Comparison of ENCODE assay signal across 8 cellular contexts in the genomic region with DNA sequence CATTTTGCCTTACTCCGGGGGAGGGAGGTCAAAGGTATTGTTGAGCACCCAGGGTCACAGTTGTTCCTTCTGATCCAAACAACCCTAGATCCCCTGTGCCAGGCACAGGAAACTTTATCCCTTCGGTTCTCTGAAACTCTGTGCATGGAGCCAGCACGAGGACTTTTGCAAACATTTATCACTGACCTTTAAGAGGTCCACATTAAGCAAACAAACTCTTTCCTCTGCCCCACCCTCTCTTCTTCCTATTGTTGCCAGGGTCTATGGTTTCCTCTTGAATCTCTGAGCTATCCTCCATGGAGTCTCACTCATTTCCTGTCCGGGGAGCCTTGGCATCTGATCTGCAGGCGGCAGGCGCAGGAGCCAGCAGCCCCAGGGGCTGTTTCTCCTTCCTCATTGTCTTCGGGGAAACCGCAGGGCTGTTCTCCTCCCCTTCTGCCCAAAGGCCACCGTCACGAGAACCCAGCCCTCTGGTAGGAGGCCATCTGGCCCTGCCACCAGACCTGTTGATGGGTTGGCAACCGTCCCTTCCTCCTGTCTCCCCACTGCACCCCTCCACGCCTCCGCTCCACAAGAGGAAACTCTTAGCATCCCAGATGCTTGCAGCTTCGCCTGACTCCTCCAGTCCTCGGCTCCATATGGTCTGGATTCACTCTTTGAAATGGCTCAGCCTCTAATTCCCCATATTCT.
A peak's percentile ranks its signal among the peaks of the same experiment; 100 is the strongest.
DNase-seq lines count a peak whose midpoint lies in the region; ATAC-seq and TF ChIP-seq lines count a peak whose summit lies in the region.

No MANE protein-coding gene starts in this region.

- no peak overlapping the region for H3K27ac Mint-ChIP-seq in activated T-cell treated with anti-CD3 and anti-CD28 coated beads, Interleukin-2, amount 50 U/mL, for 24 hours

- no peaks in the 10 kb centered on the region for H4K20me1 ChIP-seq in BLaER1

- H3K27me3 Mint-ChIP-seq in activated T-cell treated with anti-CD3 and anti-CD28 coated beads, Interleukin-2, amount 50 U/mL, for 24 hours = peaks cover 30% of the 10 kb centered on the region

- TF ChIP-seq CTCF in breast epithelium (IDR thresholded peaks at IDR 0.05) (no peak), left lung (IDR thresholded peaks at IDR 0.05) (no peak), upper lobe of right lung (IDR thresholded peaks at IDR 0.05) (no peak)

- peak; percentile 64 for DNase-seq in NCI-H2029 treated with DMSO at 0.1 percent for 48 hours (lab: John Stamatoyannopoulos, UW)
- DNase-seq in breast epithelium (ENCODE audit: low spot score in 2 of 2) = peak; percentile 55 to 71
- peak; percentile 82 to 85 for DNase-seq in left lung
- DNase-seq in upper lobe of right lung = peak; percentile 83
- DNase-seq in activated T-cell treated with anti-CD3 and anti-CD28 coated beads, Interleukin-2, amount 50 U/mL, for 24 hours = no peak
- DNase-seq in NK-92 (lab: John Stamatoyannopoulos, UW; ENCODE audit: unreplicated experiment) = no peak

- peak overlapping the region; percentile 26; the same call in 1 of the 2 replicates for H3K4me3 ChIP-seq in BLaER1
- peak overlapping the region in 1 of 3 donors; percentile 39 for H3K4me3 ChIP-seq in breast epithelium
- H3K4me3 ChIP-seq in left lung = no peak overlapping the region
- H3K4me3 ChIP-seq in upper lobe of right lung = no peak overlapping the region

- ATAC-seq in left lung (peak; percentile 86), upper lobe of right lung (peak; percentile 96), GM21390 (IDR thresholded peaks at IDR 0.05; ENCODE audit: unreplicated experiment) (no peak)

- H3K36me3 Mint-ChIP-seq in activated T-cell treated with anti-CD3 and anti-CD28 coated beads, Interleukin-2, amount 50 U/mL, for 24 hours (ENCODE audit: low read depth) = no peaks in the 10 kb centered on the region

- H3K4me3 Mint-ChIP-seq in activated T-cell treated with anti-CD3 and anti-CD28 coated beads, Interleukin-2, amount 50 U/mL, for 24 hours = no peak overlapping the region

- intact Hi-C loops in breast epithelium (cut with DNase I; ENCODE audit: low total_unique reads) (no loop called here), left lung (cut with DNase I) (no loop called here), upper lobe of right lung (cut with DNase I) (no loop called here)

- H3K27ac ChIP-seq in BLaER1 (peak overlapping the region; percentile 32), breast epithelium (peak overlapping the region; percentile 26 to 61), left lung (peak overlapping the region in 1 of 2 donors; percentile 67), upper lobe of right lung (peak overlapping the region; percentile 42)

- no peak overlapping the region for H3K9ac ChIP-seq in BLaER1

- H3K36me3 ChIP-seq in BLaER1 (no peaks in the 10 kb centered on the region), breast epithelium (no peaks in the 10 kb centered on the region), left lung (no peaks in the 10 kb centered on the region), upper lobe of right lung (no peaks in the 10 kb centered on the region)

- no peak for TF ChIP-seq POLR2A in breast epithelium (IDR thresholded peaks at IDR 0.05)

- peaks cover 45% of the 10 kb centered on the region for H3K4me1 ChIP-seq in BLaER1
- H3K4me1 ChIP-seq in breast epithelium = no peaks in the 10 kb centered on the region
- peaks cover 0 to 16% of the 10 kb centered on the region in 2 donors for H3K4me1 ChIP-seq in left lung
- peaks cover 6% of the 10 kb centered on the region for H3K4me1 ChIP-seq in upper lobe of right lung

- H3K9me3 ChIP-seq in BLaER1 (peaks cover 4% of the 10 kb centered on the region; the same call in 1 of the 2 replicates), breast epithelium (no peaks in the 10 kb centered on the region), left lung (peaks cover 0 to 16% of the 10 kb centered on the region in 2 donors), upper lobe of right lung (no peaks in the 10 kb centered on the region)

- H3K4me2 ChIP-seq in BLaER1 = peak overlapping the region; percentile 79

- peaks cover 8% of the 10 kb centered on the region for H3K4me1 Mint-ChIP-seq in activated T-cell treated with anti-CD3 and anti-CD28 coated beads, Interleukin-2, amount 50 U/mL, for 24 hours (ENCODE audit: low read depth)

- H3K27me3 ChIP-seq in BLaER1 = no peaks in the 10 kb centered on the region
- H3K27me3 ChIP-seq in breast epithelium = no peaks in the 10 kb centered on the region
- no peaks in the 10 kb centered on the region for H3K27me3 ChIP-seq in left lung
- no peaks in the 10 kb centered on the region for H3K27me3 ChIP-seq in upper lobe of right lung

- H3K9me3 Mint-ChIP-seq in activated T-cell treated with anti-CD3 and anti-CD28 coated beads, Interleukin-2, amount 50 U/mL, for 24 hours = peaks cover 10% of the 10 kb centered on the region

Comparison
In these comparisons a context has a peak if more than half of its experiments do, and no peak if none do; other contexts are left out.
1. DNase-seq: peak in NCI-H2029 treated with DMSO at 0.1 percent for 48 hours (single experiment), breast epithelium (2 of 2), left lung (2 of 2) and upper lobe of right lung (single experiment); none in activated T-cell treated with anti-CD3 and anti-CD28 coated beads, Interleukin-2, amount 50 U/mL, for 24 hours (single experiment) and NK-92 (single experiment).